In the genomic region with DNA sequence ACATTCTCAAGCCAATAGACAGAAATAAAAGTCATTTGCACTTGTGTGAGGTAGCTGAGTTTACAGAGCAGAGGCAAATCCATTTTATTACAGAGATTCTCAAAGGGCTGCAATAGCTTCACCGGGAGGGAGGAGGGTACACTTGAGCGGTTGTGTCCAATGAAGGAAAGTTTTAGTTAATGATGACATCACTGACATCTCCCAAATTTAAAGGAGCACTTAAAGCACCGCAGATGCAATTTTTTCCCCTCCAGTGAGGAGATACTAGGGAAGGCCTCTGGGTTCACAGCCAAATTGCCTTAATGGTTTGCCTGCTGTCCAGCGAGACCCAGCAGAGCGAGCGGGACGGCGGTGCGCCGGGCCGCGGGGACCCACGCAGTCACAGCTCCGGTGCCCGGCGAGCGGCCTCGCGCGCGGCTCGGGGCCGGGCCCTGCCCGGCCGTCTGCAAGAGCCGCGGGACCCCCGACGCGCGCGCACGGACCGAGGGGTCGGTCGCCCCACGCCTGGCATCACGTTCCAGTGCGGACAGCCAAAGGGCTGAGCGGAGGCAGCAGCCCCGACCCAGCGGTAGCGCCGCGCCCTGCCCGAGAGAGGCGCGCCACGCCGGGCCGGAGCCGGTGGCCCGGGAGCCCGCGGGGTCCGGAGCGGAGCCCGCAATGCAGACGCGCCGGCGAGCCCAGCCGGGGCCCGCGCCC, we compare ENCODE assay signal across 8 cellular contexts. TPM values are rescaled to one million over a fixed set of nuclear protein-coding genes. Genes with fewer than 3 reads are reported as not detected.
DNase-seq lines count a peak whose midpoint lies in the region; ATAC-seq, FAIRE-seq and TF ChIP-seq lines count a peak whose summit lies in the region.

No MANE protein-coding gene starts in this region.

- FAIRE-seq in frontal cortex (lab: Jason Lieb, UNC) = no peak

- peaks cover 15% of the 10 kb centered on the region for H3K27me3 Mint-ChIP-seq in T-helper 17 cell

- DNase-seq in A673 (ENCODE audit: low spot score) (peak; percentile 19), T-helper 17 cell (no peak), frontal cortex (ENCODE audit: low spot score in 2 of 2) (peak; percentile 16 to 36), prostate gland (ENCODE audit: low spot score) (no peak), SW 1271 (lab: John Stamatoyannopoulos, UW) (no peak), NCI-H1694 treated with DMSO at 0.1 percent for 48 hours (lab: John Stamatoyannopoulos, UW) (no peak), GM13977 (ENCODE audit: low spot score) (no peak)

- POLR2A ChIA-PET in A673 (lab: Charles Lee; ENCODE audit: low non-redundant PET) = no interaction called here

- BruUV-seq in A673 (replicated peaks; lab: Mats Ljungman, UMichigan) = no TSS peak

- H3K27ac Mint-ChIP-seq in T-helper 17 cell = peak overlapping the region; percentile 24

- H3K4me3 ChIP-seq in A673 (ENCODE audit: low read depth, low read length, poor library complexity, severe bottlenecking) (peak overlapping the region; percentile 54), prostate gland (peak overlapping the region; percentile 52 to 57)

- ATAC-seq in GM21447 (IDR thresholded peaks at IDR 0.05; ENCODE audit: unreplicated experiment) (peak; percentile 6), T-helper 17 cell (no peak)

- WGBS in prostate gland = under 1% methylated on average over 16 of the region's 65 CpGs

- no peak for TF ChIP-seq POLR2A in prostate gland (IDR thresholded peaks at IDR 0.05)

- no peaks in the 10 kb centered on the region for H3K36me3 ChIP-seq in A673 (ENCODE audit: insufficient read depth, low read length, poor library complexity, severe bottlenecking)
- H3K36me3 ChIP-seq in prostate gland = no peaks in the 10 kb centered on the region

- in situ Hi-C loops in GM13977 (cut with MboI; ENCODE audit: low pct_unique_long_range_greater_than_20kb, low sequenced_read_pairs, unreplicated experiment) = no loop called here

- H3K4me1 ChIP-seq in A673 (ENCODE audit: insufficient read depth, low read length, poor library complexity, severe bottlenecking) (no peaks in the 10 kb centered on the region), prostate gland (replicated peaks) (no peaks in the 10 kb centered on the region)

- intact Hi-C loops in A673 (cut with micrococcal nuclease; ENCODE audit: unreplicated experiment) = loop anchor here (5.0 to 10.0 kb wide), 3 partner anchors 217 to 545 kb away; a partner anchor contains a TSS
- intact Hi-C loops in prostate gland (cut with DNase I) = no loop called here

- H3K4me1 Mint-ChIP-seq in T-helper 17 cell = peaks cover 11% of the 10 kb centered on the region

- no peaks in the 10 kb centered on the region for H3K36me3 Mint-ChIP-seq in T-helper 17 cell (ENCODE audit: low read depth)

- H3K27me3 ChIP-seq in A673 (replicated peaks; ENCODE audit: insufficient read depth, low read depth, low read length, poor library complexity) (peaks cover 3% of the 10 kb centered on the region), prostate gland (replicated peaks; ENCODE audit: insufficient read depth) (no peaks in the 10 kb centered on the region)

- H3K9me3 ChIP-seq in A673 (ENCODE audit: low read depth, low read length, poor library complexity, severe bottlenecking) = no peaks in the 10 kb centered on the region
- no peaks in the 10 kb centered on the region for H3K9me3 ChIP-seq in T-helper 17 cell (ENCODE audit: control insufficient read depth, low read length, poor library complexity, severe bottlenecking)
- no peaks in the 10 kb centered on the region for H3K9me3 ChIP-seq in prostate gland

- CTCF ChIA-PET in A673 (lab: Charles Lee) = no interaction called here

- peak overlapping the region; percentile 80 for H3K4me3 Mint-ChIP-seq in T-helper 17 cell

- H3K27ac ChIP-seq in A673 (ENCODE audit: low read depth, low read length, poor library complexity, severe bottlenecking) (no peak overlapping the region), prostate gland (peak overlapping the region in 1 of 2 donors; percentile 48)

- TF ChIP-seq CTCF in A673 (conservative IDR thresholded peaks at IDR 0.05; ENCODE audit: low read depth, low read length) (no peak), prostate gland (IDR thresholded peaks at IDR 0.05) (no peak), GM13977 (IDR thresholded peaks at IDR 0.05; ENCODE audit: extremely low read depth, insufficient read depth, missing control alignments) (no peak)

RNA-seq across cellular contexts. Expression of a gene that starts 0.7 kb away (rescaled TPM):
- total RNA-seq in A673 (2021) = 0.73 and 0.98 TPM in 2 replicates
- under 1 TPM; 0.37 to 0.83 TPM for total RNA-seq in T-helper 17 cell
- 6.9 TPM for total RNA-seq in frontal cortex
- 10 to 100 TPM in 1 of 2 donors, under 1 TPM in 1; 0.96 to 12.0 TPM for total RNA-seq in prostate gland

Comparison
In these comparisons a context has a peak if more than half of its experiments do, and no peak if none do; other contexts are left out.
1. DNase-seq: peak in A673 (single experiment) and frontal cortex (2 of 2); none in T-helper 17 cell (0 of 3), prostate gland (single experiment), SW 1271 (0 of 2), NCI-H1694 treated with DMSO at 0.1 percent for 48 hours (single experiment) and GM13977 (single experiment).